ENCODE assay signal across 10 cellular contexts in genomic region chr20:58634121-58634817, GRCh38. TPM values are rescaled to one million over a fixed set of nuclear protein-coding genes. Genes with fewer than 3 reads are reported as not detected.
DNase-seq lines count a peak whose midpoint lies in the region; ATAC-seq and TF ChIP-seq lines count a peak whose summit lies in the region.
"Had no signal": no experiment of that assay in that cellular context is flagged by ENCODE, and none has a peak within 500 bp of the region (broad histone marks: within the 10 kb centered on the region; RNA-seq: fewer than 3 reads in every experiment).

No MANE protein-coding gene starts in this region.

- peak overlapping the region; percentile 84 for H3K27ac Mint-ChIP-seq in activated naive CD4-positive, alpha-beta T cell treated with anti-CD3 and anti-CD28 coated beads for 36 hours
- H3K27ac Mint-ChIP-seq in nephron: peak overlapping the region; percentile 83 to 93 (median 92)
- H3K27ac Mint-ChIP-seq: immature natural killer cell had no signal

- H3K4me3 Mint-ChIP-seq in activated naive CD4-positive, alpha-beta T cell treated with anti-CD3 and anti-CD28 coated beads for 36 hours: peak overlapping the region; percentile 40
- peak overlapping the region in 1 of 3 experiments; percentile 10 for H3K4me3 Mint-ChIP-seq in nephron
- H3K4me3 Mint-ChIP-seq: immature natural killer cell had no signal

- no peaks in the 10 kb centered on the region for H3K27me3 Mint-ChIP-seq in activated naive CD4-positive, alpha-beta T cell treated with anti-CD3 and anti-CD28 coated beads for 36 hours (ENCODE audit: low read depth)
- H3K27me3 Mint-ChIP-seq in nephron (ENCODE audit: low read depth): peaks cover 26% of the 10 kb centered on the region

- ATAC-seq in GM19324 (IDR thresholded peaks at IDR 0.05; ENCODE audit: low FRiP score, unreplicated experiment): no peak

- H3K36me3 Mint-ChIP-seq in activated naive CD4-positive, alpha-beta T cell treated with anti-CD3 and anti-CD28 coated beads for 36 hours (ENCODE audit: low read depth): no peaks in the 10 kb centered on the region
- no peaks in the 10 kb centered on the region for H3K36me3 Mint-ChIP-seq in nephron (ENCODE audit: low read depth)
- H3K36me3 Mint-ChIP-seq: immature natural killer cell had no signal

- TF ChIP-seq CTCF in nephron (IDR thresholded peaks at IDR 0.05; ENCODE audit: unreplicated experiment in 3 of 3): no peak

- H3K9me3 Mint-ChIP-seq in activated naive CD4-positive, alpha-beta T cell treated with anti-CD3 and anti-CD28 coated beads for 36 hours: no peaks in the 10 kb centered on the region
- no peaks in the 10 kb centered on the region for H3K9me3 Mint-ChIP-seq in nephron

- peak in 2 of 3 donors; percentile 22 to 25 for DNase-seq in stimulated activated CD4-positive, alpha-beta T cell treated with anti-CD3 and anti-CD28 coated beads, Interleukin-12 subunit alpha, Interleukin-12 subunit beta, amount 100 ng/mL, for 48 hours (ENCODE audit: low read depth in 2 of 3, low spot score in 1 of 3)
- no peak for DNase-seq in stimulated activated CD4-positive, alpha-beta T cell treated with anti-CD3 and anti-CD28 coated beads, Interleukin-12 subunit alpha, Interleukin-12 subunit beta, amount 100 ng/mL, for 4 hours
- DNase-seq in activated naive CD4-positive, alpha-beta T cell treated with anti-CD3 and anti-CD28 coated beads for 36 hours: peak; percentile 70
- DNase-seq in SK-N-DZ (ENCODE audit: low spot score): no peak
- DNase-seq in SIG-M5 treated with dmso at 0.1 percent for 504 hours (lab: John Stamatoyannopoulos, UW; ENCODE audit: unreplicated experiment): no peak
- no peak for DNase-seq in dedifferentiated amniotic fluid mesenchymal stem cell (ENCODE audit: extremely low spot score)
- DNase-seq: immature natural killer cell, NCI-H1694 treated with DMSO at 0.1 percent for 48 hours had no signal

- intact Hi-C loops in activated naive CD4-positive, alpha-beta T cell treated with anti-CD3 and anti-CD28 coated beads for 36 hours (cut with micrococcal nuclease): loop anchor here (1.0 kb wide), 1 partner anchor 16 kb away; no protein-coding TSS in a partner anchor

- CTCF ChIA-PET in activated naive CD4-positive, alpha-beta T cell treated with anti-CD3 and anti-CD28 coated beads for 36 hours (lab: Charles Lee): interaction anchor here (0.7 to 1.0 kb wide), 2 partner anchors 17 to 336 kb away, joined by 4 to 5 read pairs; partner anchors contain the start of gene STX16

- H3K4me1 Mint-ChIP-seq in activated naive CD4-positive, alpha-beta T cell treated with anti-CD3 and anti-CD28 coated beads for 36 hours (ENCODE audit: low read depth): peaks cover 15% of the 10 kb centered on the region
- H3K4me1 Mint-ChIP-seq in nephron: peaks cover 61% of the 10 kb centered on the region
- H3K4me1 Mint-ChIP-seq: immature natural killer cell had no signal

RNA-seq across cellular contexts. Expression of gene STX16, which starts 16.8 kb away (rescaled TPM):
- 100 to 1,000 TPM; 127 TPM for total RNA-seq in activated naive CD4-positive, alpha-beta T cell treated with anti-CD3 and anti-CD28 coated beads for 36 hours
- 14.1 and 16.8 TPM in 2 replicates for polyA plus RNA-seq in SK-N-DZ (2014; cell fraction: cytosol; rRNA removed)
- 88.4 and 135 TPM in 2 replicates for polyA plus RNA-seq in SK-N-DZ (2014; cell fraction: nucleus; rRNA removed)

RNA-seq across cellular contexts. Expression of gene NPEPL1, which starts 58.3 kb away (rescaled TPM):
- 10 to 100 TPM; 14.3 to 14.5 TPM for total RNA-seq in activated naive CD4-positive, alpha-beta T cell treated with anti-CD3 and anti-CD28 coated beads for 36 hours
- 1.6 and 4.8 TPM in 2 replicates for polyA plus RNA-seq in SK-N-DZ (2014; cell fraction: cytosol; rRNA removed)
- 111 and 125 TPM in 2 replicates for polyA plus RNA-seq in SK-N-DZ (2014; cell fraction: nucleus; rRNA removed)

Comparison
In these comparisons a context has a peak if more than half of its experiments do, and no peak if none do; other contexts are left out.
1. DNase-seq: peak in stimulated activated CD4-positive, alpha-beta T cell treated with anti-CD3 and anti-CD28 coated beads, Interleukin-12 subunit alpha, Interleukin-12 subunit beta, amount 100 ng/mL, for 48 hours (2 of 3) and activated naive CD4-positive, alpha-beta T cell treated with anti-CD3 and anti-CD28 coated beads for 36 hours (single experiment); none in stimulated activated CD4-positive, alpha-beta T cell treated with anti-CD3 and anti-CD28 coated beads, Interleukin-12 subunit alpha, Interleukin-12 subunit beta, amount 100 ng/mL, for 4 hours (single experiment), SK-N-DZ (single experiment), SIG-M5 treated with dmso at 0.1 percent for 504 hours (single experiment) and dedifferentiated amniotic fluid mesenchymal stem cell (single experiment).